9 cellular contexts compared by ENCODE assay signal in the genomic region with DNA sequence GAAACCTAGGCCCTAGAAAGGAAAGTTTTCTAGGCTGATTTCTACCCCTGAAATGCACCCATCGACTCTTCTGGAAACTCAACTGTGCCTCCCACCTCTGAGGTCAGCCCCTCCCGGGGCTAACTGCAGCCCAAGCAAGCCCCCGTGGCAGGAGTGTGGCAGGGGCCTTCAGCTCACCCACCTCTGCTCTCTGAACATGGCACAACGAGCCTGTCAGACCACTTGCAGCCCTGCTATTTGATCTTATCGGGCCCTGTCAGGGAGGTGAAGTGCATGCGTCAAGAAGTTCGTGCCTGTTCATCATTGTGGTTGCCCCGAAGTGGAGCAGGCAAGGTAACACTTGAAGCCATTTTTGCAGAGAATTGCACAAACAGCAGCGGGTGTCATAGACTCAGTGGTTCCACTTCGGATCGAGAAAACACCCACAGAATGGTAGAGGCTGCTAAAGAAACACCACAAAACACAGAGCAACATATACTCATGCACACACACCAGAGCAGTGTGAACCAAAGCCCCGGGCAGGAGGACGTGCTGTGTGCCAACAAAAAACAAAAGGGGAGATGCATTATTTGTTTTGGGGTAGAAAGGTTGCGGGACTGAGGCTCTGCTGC.
DNase-seq lines count a peak whose midpoint lies in the region; ATAC-seq and TF ChIP-seq lines count a peak whose summit lies in the region.
"Had no signal": no experiment of that assay in that cellular context is flagged by ENCODE, and none has a peak within 500 bp of the region (broad histone marks: within the 10 kb centered on the region; RNA-seq: fewer than 3 reads in every experiment).

No MANE protein-coding gene starts in this region.

- H3K9me3 Mint-ChIP-seq in T-helper 1 cell treated with Interleukin-12 subunit alpha and Interleukin-12 subunit beta and Interleukin-4 antibody, amounts not matched to agents 30 μg/mL and 1 μg/mL, for 36 hours: peaks cover 4% of the 10 kb centered on the region
- no peaks in the 10 kb centered on the region for H3K9me3 Mint-ChIP-seq in activated T-cell treated with anti-CD3 and anti-CD28 coated beads, Interleukin-2, amount 50 U/mL, for 4 hours

- peak overlapping the region; percentile 73 for H3K4me3 Mint-ChIP-seq in T-helper 1 cell treated with Interleukin-12 subunit alpha and Interleukin-12 subunit beta and Interleukin-4 antibody, amounts not matched to agents 30 μg/mL and 1 μg/mL, for 36 hours
- H3K4me3 Mint-ChIP-seq in activated T-cell treated with anti-CD3 and anti-CD28 coated beads, Interleukin-2, amount 50 U/mL, for 4 hours: peak overlapping the region; percentile 68

- peak; percentile 65 for DNase-seq in activated T-cell treated with anti-CD3 and anti-CD28 coated beads, Interleukin-2, amount 50 U/mL, for 4 hours
- DNase-seq in mucosa of gallbladder (ENCODE audit: low spot score): peak; percentile 51
- DNase-seq in stimulated activated CD8-positive, alpha-beta memory T cell treated with anti-CD3 and anti-CD28 coated beads, Interleukin-7, amount 100 ng/mL, for 48 hours (ENCODE audit: extremely low read depth in 1 of 2, low read depth in 1 of 2): peak; percentile 60 to 90
- no peak for DNase-seq in psoas muscle
- no peak for DNase-seq in DMS53 treated with DMSO at 0.1 percent for 48 hours (lab: John Stamatoyannopoulos, UW; ENCODE audit: unreplicated experiment)
- no peak for DNase-seq in NCI-H446 treated with DMSO at 0.1 percent for 48 hours (lab: John Stamatoyannopoulos, UW)
- DNase-seq: amygdala had no signal

- H3K36me3 Mint-ChIP-seq in T-helper 1 cell treated with Interleukin-12 subunit alpha and Interleukin-12 subunit beta and Interleukin-4 antibody, amounts not matched to agents 30 μg/mL and 1 μg/mL, for 36 hours (ENCODE audit: low read depth): peaks cover 14% of the 10 kb centered on the region
- peaks cover 3% of the 10 kb centered on the region for H3K36me3 Mint-ChIP-seq in activated T-cell treated with anti-CD3 and anti-CD28 coated beads, Interleukin-2, amount 50 U/mL, for 4 hours (ENCODE audit: insufficient read depth)

- WGBS in psoas muscle, 3 donors: 75 to 83% (median 82%) methylated on average over 14 of the region's 14 CpGs

- intact Hi-C loops in psoas muscle (cut with DNase I): no loop called here

- peak overlapping the region; percentile 95 for H3K27ac Mint-ChIP-seq in T-helper 1 cell treated with Interleukin-12 subunit alpha and Interleukin-12 subunit beta and Interleukin-4 antibody, amounts not matched to agents 30 μg/mL and 1 μg/mL, for 36 hours

- no peaks in the 10 kb centered on the region for H3K27me3 Mint-ChIP-seq in T-helper 1 cell treated with Interleukin-12 subunit alpha and Interleukin-12 subunit beta and Interleukin-4 antibody, amounts not matched to agents 30 μg/mL and 1 μg/mL, for 36 hours (ENCODE audit: low read depth)
- no peaks in the 10 kb centered on the region for H3K27me3 Mint-ChIP-seq in activated T-cell treated with anti-CD3 and anti-CD28 coated beads, Interleukin-2, amount 50 U/mL, for 4 hours (ENCODE audit: low read depth)

- H3K4me1 Mint-ChIP-seq in T-helper 1 cell treated with Interleukin-12 subunit alpha and Interleukin-12 subunit beta and Interleukin-4 antibody, amounts not matched to agents 30 μg/mL and 1 μg/mL, for 36 hours (ENCODE audit: low read depth): peaks cover 82% of the 10 kb centered on the region
- H3K4me1 Mint-ChIP-seq in activated T-cell treated with anti-CD3 and anti-CD28 coated beads, Interleukin-2, amount 50 U/mL, for 4 hours (ENCODE audit: low read depth): peaks cover 90% of the 10 kb centered on the region

- TF ChIP-seq CTCF in psoas muscle (IDR thresholded peaks at IDR 0.05): no peak

- H3K4me1 ChIP-seq in psoas muscle: no peaks in the 10 kb centered on the region

- no peaks in the 10 kb centered on the region for H3K36me3 ChIP-seq in psoas muscle (ENCODE audit: insufficient read depth in 1 of 2, low read depth in 1 of 2)

- no peak overlapping the region for H3K27ac ChIP-seq in psoas muscle

- H3K4me3 ChIP-seq in psoas muscle: no peak overlapping the region

- peak; percentile 80 to 82 for ATAC-seq in activated T-cell treated with anti-CD3 and anti-CD28 coated beads, Interleukin-2, amount 50 U/mL, for 4 hours
- ATAC-seq in psoas muscle: no peak
- no peak for ATAC-seq in HG03571 (IDR thresholded peaks at IDR 0.05; ENCODE audit: unreplicated experiment)

- no peaks in the 10 kb centered on the region for H3K9me3 ChIP-seq in psoas muscle

- no peaks in the 10 kb centered on the region for H3K27me3 ChIP-seq in psoas muscle (ENCODE audit: insufficient read depth in 3 of 3, low read length in 2 of 3)

Comparison
In these comparisons a context has a peak if more than half of its experiments do, and no peak if none do; other contexts are left out.
1. ATAC-seq: peak in activated T-cell treated with anti-CD3 and anti-CD28 coated beads, Interleukin-2, amount 50 U/mL, for 4 hours (2 of 2); none in psoas muscle (0 of 4) and HG03571 (single experiment).
2. DNase-seq: peak in activated T-cell treated with anti-CD3 and anti-CD28 coated beads, Interleukin-2, amount 50 U/mL, for 4 hours (single experiment), mucosa of gallbladder (single experiment) and stimulated activated CD8-positive, alpha-beta memory T cell treated with anti-CD3 and anti-CD28 coated beads, Interleukin-7, amount 100 ng/mL, for 48 hours (2 of 2); none in psoas muscle (0 of 2), DMS53 treated with DMSO at 0.1 percent for 48 hours (single experiment) and NCI-H446 treated with DMSO at 0.1 percent for 48 hours (single experiment).